29 cellular contexts compared by ENCODE assay signal in genomic region chr3:107346559-107346958, GRCh38. TPM values are rescaled to one million over a fixed set of nuclear protein-coding genes. Genes with fewer than 3 reads are reported as not detected.
DNase-seq lines count a peak whose midpoint lies in the region; ATAC-seq and TF ChIP-seq lines count a peak whose summit lies in the region.
"Had no signal": no experiment of that assay in that cellular context is flagged by ENCODE, and none has a peak within 500 bp of the region (broad histone marks: within the 10 kb centered on the region; RNA-seq: fewer than 3 reads in every experiment).

No MANE protein-coding gene starts in this region.

- peak overlapping the region; percentile 70 for H3K27ac ChIP-seq in substantia nigra (ENCODE audit: low read depth, low read length, poor library complexity, severe bottlenecking)
- H3K27ac ChIP-seq: cardiac muscle cell, epithelial cell of prostate, hepatocyte, lower lobe of right lung had no signal

- no peak for TF ChIP-seq CTCF in fibroblast of pulmonary artery (IDR thresholded peaks at IDR 0.05; ENCODE audit: low read length, missing control alignments)

- H3K4me3 ChIP-seq in fibroblast of pulmonary artery (replicated peaks; ENCODE audit: low read depth, low read length): no peak overlapping the region
- H3K4me3 ChIP-seq: cardiac muscle cell, hepatocyte, lower lobe of right lung, smooth muscle cell had no signal

- ATAC-seq in HG03520 (IDR thresholded peaks at IDR 0.05; ENCODE audit: unreplicated experiment): no peak
- ATAC-seq: lower lobe of right lung had no signal

- peak; percentile 29 for DNase-seq in SIG-M5 treated with dmso at 0.1 percent for 504 hours (lab: John Stamatoyannopoulos, UW; ENCODE audit: unreplicated experiment)
- no peak for DNase-seq in SIG-M5 (lab: John Stamatoyannopoulos, UW)
- peak; percentile 46 for DNase-seq in SKM-1 treated with dmso at 0.1 percent for 144 hours (lab: John Stamatoyannopoulos, UW; ENCODE audit: unreplicated experiment)
- peak; percentile 19 for DNase-seq in fibroblast of pulmonary artery (ENCODE audit: low read depth)
- no peak for DNase-seq in substantia nigra (lab: John Stamatoyannopoulos, UW)
- DNase-seq in immature natural killer cell: no peak
- no peak for DNase-seq in activated CD4-positive, alpha-beta memory T cell treated with anti-CD3 and anti-CD28 coated beads, Interleukin-2, amount 10 ng/mL, durations not matched to agents 7 days and 5 days
- DNase-seq: activated CD4-positive, CD25-positive, alpha-beta regulatory T cell treated with anti-CD3 and anti-CD28 coated beads, Interleukin-2, amount 50 U/mL, for 72 hours; activated CD8-positive, alpha-beta memory T cell treated with anti-CD3 and anti-CD28 coated beads for 24 hours; activated naive CD4-positive, alpha-beta T cell treated with anti-CD3 and anti-CD28 coated beads for 36 hours; activated T-cell treated with anti-CD3 and anti-CD28 coated beads, Interleukin-2, amount 50 U/mL, for 4 hours; lower lobe of right lung; NCI-H1436; NCI-H2107; NCI-H524; NK-92 treated with Interleukin-12 subunit alpha and Interleukin-12 subunit beta, amount 100 ng/mL, for 24 hours; occipital lobe; T1000; trophoblast cell had no signal

- POLR2A ChIA-PET in activated CD4-positive, alpha-beta memory T cell treated with anti-CD3 and anti-CD28 coated beads, Interleukin-2, amount 10 ng/mL, durations not matched to agents 7 days and 5 days (lab: Charles Lee): no interaction called here

- CTCF ChIA-PET in activated CD4-positive, alpha-beta memory T cell treated with anti-CD3 and anti-CD28 coated beads, Interleukin-2, amount 10 ng/mL, durations not matched to agents 7 days and 5 days (lab: Charles Lee): no interaction called here

- no peak overlapping the region for H3K4me3 Mint-ChIP-seq in immature natural killer cell
- H3K4me3 Mint-ChIP-seq in activated CD4-positive, alpha-beta memory T cell treated with anti-CD3 and anti-CD28 coated beads, Interleukin-2, amount 10 ng/mL, durations not matched to agents 7 days and 5 days: no peak overlapping the region
- H3K4me3 Mint-ChIP-seq: activated naive CD4-positive, alpha-beta T cell treated with anti-CD3 and anti-CD28 coated beads for 36 hours; activated T-cell treated with anti-CD3 and anti-CD28 coated beads, Interleukin-2, amount 50 U/mL, for 4 hours; dendritic cell treated with granulocyte-macrophage colony-stimulating factor and Interleukin-4, amounts not matched to agents 40 ng/mL and 50 ng/mL, for 4 days; stimulated activated naive CD8-positive, alpha-beta T cell treated with anti-CD3 and anti-CD28 coated beads, Interleukin-15, Interleukin-2, amounts not matched to agents 100 ng/mL and 50 ng/mL, for 24 hours had no signal

- no peaks in the 10 kb centered on the region for H3K9me3 Mint-ChIP-seq in immature natural killer cell
- no peaks in the 10 kb centered on the region for H3K9me3 Mint-ChIP-seq in activated CD4-positive, alpha-beta memory T cell treated with anti-CD3 and anti-CD28 coated beads, Interleukin-2, amount 10 ng/mL, durations not matched to agents 7 days and 5 days
- H3K9me3 Mint-ChIP-seq: activated naive CD4-positive, alpha-beta T cell treated with anti-CD3 and anti-CD28 coated beads for 36 hours; activated T-cell treated with anti-CD3 and anti-CD28 coated beads, Interleukin-2, amount 50 U/mL, for 4 hours; dendritic cell treated with granulocyte-macrophage colony-stimulating factor and Interleukin-4, amounts not matched to agents 40 ng/mL and 50 ng/mL, for 4 days; stimulated activated naive CD8-positive, alpha-beta T cell treated with anti-CD3 and anti-CD28 coated beads, Interleukin-15, Interleukin-2, amounts not matched to agents 100 ng/mL and 50 ng/mL, for 24 hours had no signal

- H3K36me3 Mint-ChIP-seq in immature natural killer cell: no peaks in the 10 kb centered on the region
- H3K36me3 Mint-ChIP-seq in activated CD4-positive, alpha-beta memory T cell treated with anti-CD3 and anti-CD28 coated beads, Interleukin-2, amount 10 ng/mL, durations not matched to agents 7 days and 5 days (ENCODE audit: low read depth): no peaks in the 10 kb centered on the region

- H3K4me1 Mint-ChIP-seq in immature natural killer cell: no peaks in the 10 kb centered on the region
- H3K4me1 Mint-ChIP-seq in activated CD4-positive, alpha-beta memory T cell treated with anti-CD3 and anti-CD28 coated beads, Interleukin-2, amount 10 ng/mL, durations not matched to agents 7 days and 5 days: no peaks in the 10 kb centered on the region

- H3K27me3 Mint-ChIP-seq in immature natural killer cell (ENCODE audit: low read depth in 3 of 3): peaks cover 0 to 10% (median 2%) of the 10 kb centered on the region in 3 donors
- H3K27me3 Mint-ChIP-seq in activated CD4-positive, alpha-beta memory T cell treated with anti-CD3 and anti-CD28 coated beads, Interleukin-2, amount 10 ng/mL, durations not matched to agents 7 days and 5 days: no peaks in the 10 kb centered on the region
- H3K27me3 Mint-ChIP-seq: dendritic cell treated with granulocyte-macrophage colony-stimulating factor and Interleukin-4, amounts not matched to agents 40 ng/mL and 50 ng/mL, for 4 days; stimulated activated naive CD8-positive, alpha-beta T cell treated with anti-CD3 and anti-CD28 coated beads, Interleukin-15, Interleukin-2, amounts not matched to agents 100 ng/mL and 50 ng/mL, for 24 hours had no signal

- H3K27ac Mint-ChIP-seq in immature natural killer cell: no peak overlapping the region
- no peak overlapping the region for H3K27ac Mint-ChIP-seq in activated CD4-positive, alpha-beta memory T cell treated with anti-CD3 and anti-CD28 coated beads, Interleukin-2, amount 10 ng/mL, durations not matched to agents 7 days and 5 days
- H3K27ac Mint-ChIP-seq: activated naive CD4-positive, alpha-beta T cell treated with anti-CD3 and anti-CD28 coated beads for 36 hours; dendritic cell treated with granulocyte-macrophage colony-stimulating factor and Interleukin-4, amounts not matched to agents 40 ng/mL and 50 ng/mL, for 4 days; stimulated activated naive CD8-positive, alpha-beta T cell treated with anti-CD3 and anti-CD28 coated beads, Interleukin-15, Interleukin-2, amounts not matched to agents 100 ng/mL and 50 ng/mL, for 24 hours had no signal

RNA-seq across cellular contexts. Expression of gene CCDC54, which starts 30.7 kb away (rescaled TPM):
- under 1 TPM in 1 of 3 donors, not detected in 2; 0.32 TPM for polyA plus RNA-seq in immature natural killer cell
- not detected for total RNA-seq in activated CD4-positive, alpha-beta memory T cell treated with anti-CD3 and anti-CD28 coated beads, Interleukin-2, amount 10 ng/mL, durations not matched to agents 7 days and 5 days
- total RNA-seq: activated naive CD4-positive, alpha-beta T cell treated with anti-CD3 and anti-CD28 coated beads for 36 hours; activated T-cell treated with anti-CD3 and anti-CD28 coated beads, Interleukin-2, amount 50 U/mL, for 4 hours; cardiac muscle cell; fibroblast of villous mesenchyme; hepatocyte; lower lobe of right lung; smooth muscle cell had no signal
- polyA plus RNA-seq: BJ, SK-N-SH had no signal

Comparison
In these comparisons a context has a peak if more than half of its experiments do, and no peak if none do; other contexts are left out.
1. DNase-seq: peak in SIG-M5 treated with dmso at 0.1 percent for 504 hours (single experiment), SKM-1 treated with dmso at 0.1 percent for 144 hours (single experiment) and fibroblast of pulmonary artery (single experiment); none in SIG-M5 (single experiment), substantia nigra (0 of 49), immature natural killer cell (0 of 3) and activated CD4-positive, alpha-beta memory T cell treated with anti-CD3 and anti-CD28 coated beads, Interleukin-2, amount 10 ng/mL, durations not matched to agents 7 days and 5 days (single experiment).